In the genomic region with DNA sequence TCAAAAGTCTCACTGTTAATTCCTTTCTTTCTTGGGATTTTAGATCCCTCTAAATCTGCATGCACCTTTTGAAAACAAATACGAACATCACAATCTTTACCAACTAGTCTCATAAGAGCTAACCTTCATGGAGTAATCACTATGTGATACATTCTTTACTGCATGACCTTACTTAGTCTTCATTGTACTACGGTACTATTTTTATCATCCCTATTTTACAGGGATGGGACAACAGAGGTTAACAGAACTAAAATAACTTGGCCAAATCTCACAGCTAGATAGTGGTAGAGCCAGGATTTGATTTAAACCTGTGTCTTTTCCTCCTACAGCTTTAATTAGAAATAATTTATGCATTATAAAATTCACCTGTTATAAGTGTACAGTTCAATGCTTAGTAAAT, we compare ENCODE assay signal across 19 cellular contexts.
"Had no signal": no experiment of that assay in that cellular context is flagged by ENCODE, and none has a peak within 500 bp of the region (broad histone marks: within the 10 kb centered on the region; RNA-seq: fewer than 3 reads in every experiment).

No MANE protein-coding gene starts in this region.

- H3K27ac ChIP-seq: colonic mucosa, gastroesophageal sphincter, ovary, prostate gland, skin epidermis, testis, vagina, VCaP had no signal

- DNase-seq: activated CD4-positive, CD25-positive, alpha-beta regulatory T cell treated with anti-CD3 and anti-CD28 coated beads, Interleukin-2, amount 50 U/mL, for 72 hours; activated CD8-positive, alpha-beta memory T cell treated with anti-CD3 and anti-CD28 coated beads for 24 hours; activated CD8-positive, alpha-beta memory T cell treated with anti-CD3 and anti-CD28 coated beads, Interleukin-2, amount 50 U/mL, for 48 hours; activated naive CD4-positive, alpha-beta T cell treated with Interleukin-2 at 50 U/mL for 16 hours; activated naive CD8-positive, alpha-beta T cell treated with anti-CD3 and anti-CD28 coated beads for 36 hours; activated T-cell treated with anti-CD3 and anti-CD28 coated beads, Interleukin-2, amount 50 U/mL, for 4 hours; colonic mucosa; head of caudate nucleus; ovary; stimulated activated naive B cell treated with anti-CD40 and anti-IgM and Interleukin-4, amounts not matched to agents 10 μg/mL and 1 μg/mL and 100 μg/mL, for 72 hours; testis had no signal

- H3K4me3 Mint-ChIP-seq: activated naive CD8-positive, alpha-beta T cell treated with anti-CD3 and anti-CD28 coated beads for 36 hours; activated T-cell treated with anti-CD3 and anti-CD28 coated beads, Interleukin-2, amount 50 U/mL, for 4 hours; memory B cell; natural killer cell treated with Interleukin-12 subunit alpha and Interleukin-12 subunit beta and Interleukin-15 and Interleukin-18, amount 100 ng/mL, for 72 hours; stimulated activated naive B cell treated with anti-CD40 and anti-IgM and Interleukin-4, amounts not matched to agents 10 μg/mL and 1 μg/mL and 100 μg/mL, for 72 hours; type B pancreatic cell had no signal

- H3K9me3 Mint-ChIP-seq: activated naive CD8-positive, alpha-beta T cell treated with anti-CD3 and anti-CD28 coated beads for 36 hours; activated T-cell treated with anti-CD3 and anti-CD28 coated beads, Interleukin-2, amount 50 U/mL, for 4 hours; memory B cell; natural killer cell treated with Interleukin-12 subunit alpha and Interleukin-12 subunit beta and Interleukin-15 and Interleukin-18, amount 100 ng/mL, for 72 hours; stimulated activated naive B cell treated with anti-CD40 and anti-IgM and Interleukin-4, amounts not matched to agents 10 μg/mL and 1 μg/mL and 100 μg/mL, for 72 hours; type B pancreatic cell had no signal

- H3K36me3 Mint-ChIP-seq: activated naive CD8-positive, alpha-beta T cell treated with anti-CD3 and anti-CD28 coated beads for 36 hours; natural killer cell treated with Interleukin-12 subunit alpha and Interleukin-12 subunit beta and Interleukin-15 and Interleukin-18, amount 100 ng/mL, for 72 hours; stimulated activated naive B cell treated with anti-CD40 and anti-IgM and Interleukin-4, amounts not matched to agents 10 μg/mL and 1 μg/mL and 100 μg/mL, for 72 hours; type B pancreatic cell had no signal

- H3K27ac Mint-ChIP-seq: activated naive CD8-positive, alpha-beta T cell treated with anti-CD3 and anti-CD28 coated beads for 36 hours; memory B cell; stimulated activated naive B cell treated with anti-CD40 and anti-IgM and Interleukin-4, amounts not matched to agents 10 μg/mL and 1 μg/mL and 100 μg/mL, for 72 hours; type B pancreatic cell had no signal

- H3K4me1 ChIP-seq: colonic mucosa, prostate gland, testis, vagina had no signal

- H3K27me3 ChIP-seq: colonic mucosa, gastroesophageal sphincter, ovary, testis, vagina had no signal

- H3K36me3 ChIP-seq: colonic mucosa, gastroesophageal sphincter, ovary, prostate gland, vagina had no signal

- H3K4me3 ChIP-seq: colonic mucosa, gastroesophageal sphincter, ovary, prostate gland, skin epidermis, testis, vagina had no signal

- H3K27me3 Mint-ChIP-seq: activated naive CD8-positive, alpha-beta T cell treated with anti-CD3 and anti-CD28 coated beads for 36 hours; memory B cell; type B pancreatic cell had no signal

- ATAC-seq: gastroesophageal sphincter had no signal

- H3K9me3 ChIP-seq: colonic mucosa, gastroesophageal sphincter, ovary, prostate gland, testis, vagina had no signal
